ENCODE assay signal across 14 cellular contexts in the genomic region with DNA sequence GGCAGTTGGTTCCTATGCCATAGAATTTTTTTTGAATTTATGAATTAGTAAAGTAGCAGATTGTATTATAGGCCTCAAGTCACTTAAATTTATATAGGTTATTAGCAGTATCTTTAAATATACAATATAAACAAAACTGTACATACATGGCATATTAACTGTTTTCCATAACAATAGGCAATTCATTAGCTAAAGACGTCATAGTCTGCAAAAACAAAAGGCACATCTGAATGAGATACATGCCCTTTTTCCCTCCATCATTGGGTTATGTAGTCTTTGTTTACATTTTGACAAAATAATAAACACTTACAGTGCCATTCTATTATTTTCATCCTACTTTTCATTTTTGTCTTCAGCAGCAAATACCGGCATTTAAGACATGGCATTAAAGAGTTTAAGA. TPM values are rescaled to one million over a fixed set of nuclear protein-coding genes. Genes with fewer than 3 reads are reported as not detected.
DNase-seq lines count a peak whose midpoint lies in the region; ATAC-seq, FAIRE-seq and TF ChIP-seq lines count a peak whose summit lies in the region.
"Had no signal": no experiment of that assay in that cellular context is flagged by ENCODE, and none has a peak within 500 bp of the region (broad histone marks: within the 10 kb centered on the region; RNA-seq: fewer than 3 reads in every experiment).

No MANE protein-coding gene starts in this region.

- no peaks in the 10 kb centered on the region for H3K27me3 ChIP-seq in CD8-positive, alpha-beta memory T cell (ENCODE audit: insufficient read depth, low read length, poor library complexity, severe bottlenecking)
- no peaks in the 10 kb centered on the region for H3K27me3 ChIP-seq in gastrocnemius medialis
- no peaks in the 10 kb centered on the region for H3K27me3 ChIP-seq in endodermal cell (ENCODE audit: control insufficient read depth, insufficient read depth, low read length, poor library complexity, severe bottlenecking)
- no peaks in the 10 kb centered on the region for H3K27me3 ChIP-seq in small intestine (ENCODE audit: control insufficient read depth in 2 of 2, insufficient read depth in 2 of 2, low read length in 2 of 2)
- H3K27me3 ChIP-seq: thyroid gland had no signal

- intact Hi-C loops in gastrocnemius medialis (cut with DNase I; ENCODE audit: low total_unique reads) = loop anchor here (2.0 to 10.0 kb wide), 3 partner anchors 117 to 415 kb away; a partner anchor contains a TSS

- no peak for FAIRE-seq in small intestine (lab: Jason Lieb, UNC)
- FAIRE-seq: endothelial cell of umbilical vein had no signal

- H3K36me3 ChIP-seq in CD8-positive, alpha-beta memory T cell (ENCODE audit: insufficient read depth, low read length) = peaks cover 17% of the 10 kb centered on the region
- peaks cover 0 to 31% of the 10 kb centered on the region in 2 donors for H3K36me3 ChIP-seq in gastrocnemius medialis
- peaks cover 35% of the 10 kb centered on the region for H3K36me3 ChIP-seq in endodermal cell (ENCODE audit: control insufficient read depth, insufficient read depth, low read length)
- H3K36me3 ChIP-seq in small intestine (ENCODE audit: control insufficient read depth in 2 of 2, insufficient read depth in 2 of 2, low read length in 2 of 2) = peaks cover 6 to 12% of the 10 kb centered on the region in 2 donors

- no peaks in the 10 kb centered on the region for H3K9me3 ChIP-seq in CD8-positive, alpha-beta memory T cell (ENCODE audit: low read length)
- H3K9me3 ChIP-seq in T-helper 17 cell (ENCODE audit: control insufficient read depth, low read length, poor library complexity, severe bottlenecking) (no peaks in the 10 kb centered on the region), gastrocnemius medialis (no peaks in the 10 kb centered on the region), endodermal cell (ENCODE audit: control insufficient read depth, low read length) (no peaks in the 10 kb centered on the region), small intestine (ENCODE audit: control insufficient read depth, low read depth) (no peaks in the 10 kb centered on the region)
- H3K9me3 ChIP-seq: thyroid gland had no signal

- in situ Hi-C loops in gastrocnemius medialis (cut with MboI; ENCODE audit: low sequenced_read_pairs in 4 of 4) = loop anchor here in 2 of 4 donors (10.0 to 25.0 kb wide), 2 partner anchors 253 to 480 kb away; a partner anchor contains a TSS

- no peaks in the 10 kb centered on the region for H3K9me3 Mint-ChIP-seq in CD8-positive, alpha-beta memory T cell
- H3K9me3 Mint-ChIP-seq in immature natural killer cell (no peaks in the 10 kb centered on the region), endodermal cell (no peaks in the 10 kb centered on the region)

- WGBS in endodermal cell (ENCODE audit: insufficient coverage in 1 of 2, insufficient read length in 1 of 2), 2 experiments = 86 to 92% methylated on average over 1 to 2 of the region's 2 CpGs
- 87 to 93% (median 90%) methylated on average over 2 of the region's 2 CpGs for WGBS in small intestine, 3 donors

- no peak for ATAC-seq in T-helper 17 cell
- ATAC-seq in gastrocnemius medialis = no peak
- no peak for ATAC-seq in GM18511 (IDR thresholded peaks at IDR 0.05; ENCODE audit: unreplicated experiment)

- H3K27ac ChIP-seq in CD8-positive, alpha-beta memory T cell (ENCODE audit: low read depth, low read length) = peak overlapping the region; percentile 78
- H3K27ac ChIP-seq in gastrocnemius medialis (peak overlapping the region; percentile 86 to 92 (median 90)), endodermal cell (ENCODE audit: low read depth, low read length) (no peak overlapping the region), small intestine (ENCODE audit: low read depth in 1 of 2, low read length in 1 of 2) (no peak overlapping the region)

- peak overlapping the region in 5 of 8 donors; percentile 17 to 94 (median 50) for H3K27ac Mint-ChIP-seq in CD8-positive, alpha-beta memory T cell
- H3K27ac Mint-ChIP-seq in T-helper 17 cell (peak overlapping the region; percentile 95), immature natural killer cell (peak overlapping the region; percentile 51 to 99 (median 62)), endodermal cell (no peak overlapping the region)

- no peak overlapping the region for H3K4me3 ChIP-seq in CD8-positive, alpha-beta memory T cell (ENCODE audit: low read length)
- no peak overlapping the region for H3K4me3 ChIP-seq in gastrocnemius medialis
- no peak overlapping the region for H3K4me3 ChIP-seq in endodermal cell (ENCODE audit: low read length)
- H3K4me3 ChIP-seq in small intestine (ENCODE audit: low read depth in 1 of 2, low read length in 2 of 2) = no peak overlapping the region

- no peak for DNase-seq in CD8-positive, alpha-beta memory T cell
- DNase-seq in T-helper 17 cell (no peak), immature natural killer cell (no peak), gastrocnemius medialis (no peak), endodermal cell (no peak), NCI-H345 treated with DMSO at 0.1 percent for 48 hours (lab: John Stamatoyannopoulos, UW; ENCODE audit: unreplicated experiment) (no peak), small intestine (no peak)
- DNase-seq: activated CD8-positive, alpha-beta memory T cell treated with anti-CD3 and anti-CD28 coated beads for 24 hours; AML-193; left ventricle myocardium superior; NCI-H2029 treated with DMSO at 0.1 percent for 48 hours; thyroid gland had no signal

- POLR2A ChIA-PET in CD8-positive, alpha-beta memory T cell (lab: Charles Lee) = interaction anchor here (0.7 to 2.5 kb wide), 6 partner anchors 18 to 497 kb away, joined by 3 to 24 read pairs (median 3); a partner anchor contains a TSS

- peaks cover 26% of the 10 kb centered on the region for H3K4me1 ChIP-seq in CD8-positive, alpha-beta memory T cell (ENCODE audit: insufficient read depth, low read length)
- H3K4me1 ChIP-seq in gastrocnemius medialis (peaks cover 14% of the 10 kb centered on the region in 2 donors), endodermal cell (ENCODE audit: control insufficient read depth, insufficient read depth, low read length) (peaks cover 4% of the 10 kb centered on the region), small intestine (ENCODE audit: control insufficient read depth in 2 of 2, insufficient read depth in 1 of 2, low read depth in 1 of 2, low read length in 1 of 2) (no peaks in the 10 kb centered on the region)

- TF ChIP-seq CTCF in gastrocnemius medialis (IDR thresholded peaks at IDR 0.05 in 4 of 5, conservative IDR thresholded peaks at IDR 0.05 in 1 of 5) (no peak), endodermal cell (conservative IDR thresholded peaks at IDR 0.05) (no peak)

- H3K27me3 Mint-ChIP-seq in CD8-positive, alpha-beta memory T cell = no peaks in the 10 kb centered on the region
- H3K27me3 Mint-ChIP-seq in T-helper 17 cell = no peaks in the 10 kb centered on the region
- H3K27me3 Mint-ChIP-seq in immature natural killer cell (ENCODE audit: low read depth in 3 of 3) = peaks cover 0 to 6% (median 5%) of the 10 kb centered on the region in 3 donors
- H3K27me3 Mint-ChIP-seq in endodermal cell (ENCODE audit: insufficient read depth) = no peaks in the 10 kb centered on the region

- peaks cover 4 to 49% (median 7%) of the 10 kb centered on the region in 3 donors for H3K36me3 Mint-ChIP-seq in CD8-positive, alpha-beta memory T cell
- H3K36me3 Mint-ChIP-seq in T-helper 17 cell (ENCODE audit: low read depth) (peaks cover 8% of the 10 kb centered on the region), immature natural killer cell (peaks cover 5 to 9% (median 5%) of the 10 kb centered on the region in 3 donors), endodermal cell (ENCODE audit: low read depth) (peaks cover 32% of the 10 kb centered on the region)

- peaks cover 22 to 40% (median 28%) of the 10 kb centered on the region in 3 donors for H3K4me1 Mint-ChIP-seq in CD8-positive, alpha-beta memory T cell
- peaks cover 14% of the 10 kb centered on the region for H3K4me1 Mint-ChIP-seq in T-helper 17 cell
- peaks cover 21 to 33% of the 10 kb centered on the region in 2 donors for H3K4me1 Mint-ChIP-seq in immature natural killer cell
- peaks cover 11% of the 10 kb centered on the region for H3K4me1 Mint-ChIP-seq in endodermal cell

- CTCF ChIA-PET in CD8-positive, alpha-beta memory T cell (lab: Charles Lee) = interaction anchor here (1.1 to 2.5 kb wide), 5 partner anchors 10 to 483 kb away, joined by 3 to 29 read pairs (median 8); a partner anchor contains a TSS

- no peak overlapping the region for H3K9ac ChIP-seq in endodermal cell (ENCODE audit: extremely low read depth, low read length, poor library complexity, severe bottlenecking)

- TF ChIP-seq POLR2A in gastrocnemius medialis (IDR thresholded peaks at IDR 0.05) = no peak

- peak overlapping the region in 1 of 7 donors; percentile 40 for H3K4me3 Mint-ChIP-seq in CD8-positive, alpha-beta memory T cell
- no peak overlapping the region for H3K4me3 Mint-ChIP-seq in T-helper 17 cell
- H3K4me3 Mint-ChIP-seq in immature natural killer cell = no peak overlapping the region
- no peak overlapping the region for H3K4me3 Mint-ChIP-seq in endodermal cell

RNA-seq across cellular contexts. Expression of a gene that starts 1.1 kb away (rescaled TPM):
- total RNA-seq in CD8-positive, alpha-beta memory T cell = 10 to 100 TPM; 16.5 to 19.9 TPM
- polyA plus RNA-seq in CD8-positive, alpha-beta memory T cell = 11.7 TPM
- total RNA-seq in T-helper 17 cell = 10 to 100 TPM; 24.5 to 26.3 TPM
- polyA plus RNA-seq in immature natural killer cell = 10 to 100 TPM in 2 of 3 donors, 1 to 10 TPM in 1; 7.8 to 19.2 (median 14.4) TPM
- 1 to 10 TPM; 2.2 to 7.3 (median 4.9) TPM for total RNA-seq in gastrocnemius medialis
- 10 to 100 TPM in 1 of 2 donors, 1 to 10 TPM in 1; 9.6 to 13.4 TPM for total RNA-seq in endodermal cell
- 13.3 TPM for polyA plus RNA-seq in endodermal cell (2013, experiment 1 of 2)
- 13.7 TPM for polyA plus RNA-seq in endodermal cell (2013, experiment 2 of 2)
- polyA plus RNA-seq in small intestine = 10 to 100 TPM in 2 of 3 donors, 1 to 10 TPM in 1; 7.6 to 21.2 (median 13.2) TPM

Comparison
In these comparisons a context has a peak if more than half of its experiments do, and no peak if none do; other contexts are left out.
1. H3K27ac ChIP-seq: peak in CD8-positive, alpha-beta memory T cell (single experiment) and gastrocnemius medialis (4 of 4); none in endodermal cell (single experiment) and small intestine (0 of 2).